1 cellular context compared by ENCODE assay signal in genomic region chr17:40354191-40355122, GRCh38.
TF ChIP-seq lines count a peak whose summit lies in the region.

No MANE protein-coding gene starts in this region.

TF ChIP-seq in IMR-90, 13 proteins besides CTCF, POLR2A, EP300 and RAD21 (continued from another document):
- TF ChIP-seq CHD1 (IDR thresholded peaks at IDR 0.05; ENCODE audit: low read depth, low read length) (no peak), FOS (IDR thresholded peaks at IDR 0.05; ENCODE audit: low read depth, low read length) (no peak), CEBPB (IDR thresholded peaks at IDR 0.05; ENCODE audit: low read depth, low read length) (no peak), USF2 (IDR thresholded peaks at IDR 0.05; ENCODE audit: low read depth, low read length) (no peak), RCOR1 (IDR thresholded peaks at IDR 0.05; ENCODE audit: insufficient replicate concordance, low read length) (no peak), MAFK (IDR thresholded peaks at IDR 0.05; ENCODE audit: low read depth, low read length) (no peak), MXI1 (IDR thresholded peaks at IDR 0.05; ENCODE audit: borderline replicate concordance, low read depth, low read length) (no peak), SMC3 (IDR thresholded peaks at IDR 0.05; ENCODE audit: low read depth, low read length) (no peak), BHLHE40 (IDR thresholded peaks at IDR 0.05; ENCODE audit: low read depth, low read length) (no peak), RFX5 (IDR thresholded peaks at IDR 0.05; ENCODE audit: low read depth, low read length) (no peak)
